ENCODE assay signal across 24 cellular contexts in genomic region chr1:85570446-85571180, GRCh38. TPM values are rescaled to one million over a fixed set of nuclear protein-coding genes. Genes with fewer than 3 reads are reported as not detected.
A peak's percentile ranks its signal among the peaks of the same experiment; 100 is the strongest.
DNase-seq lines count a peak whose midpoint lies in the region; ATAC-seq, FAIRE-seq and TF ChIP-seq lines count a peak whose summit lies in the region.
"Had no signal": no experiment of that assay in that cellular context is flagged by ENCODE, and none has a peak within 500 bp of the region (broad histone marks: within the 10 kb centered on the region; RNA-seq: fewer than 3 reads in every experiment).

No MANE protein-coding gene starts in this region.

- H3K36me3 ChIP-seq in SK-N-SH (replicated peaks in 1 of 2; ENCODE audit: control insufficient read depth in 1 of 2, insufficient read depth in 2 of 2, low read length in 1 of 2) (peaks cover 0 to 26% of the 10 kb centered on the region in 2 experiments), keratinocyte (ENCODE audit: control insufficient read depth in 2 of 2, extremely low read depth in 1 of 2, insufficient read depth in 2 of 2, low read length in 2 of 2) (no peaks in the 10 kb centered on the region), skeletal muscle satellite cell (ENCODE audit: insufficient read depth, low read length) (peaks cover 53% of the 10 kb centered on the region)

- no peak for TF ChIP-seq RAD21 in SK-N-SH (IDR thresholded peaks at IDR 0.05; ENCODE audit: low read length)

- DNase-seq in EL (peak; percentile 55), SK-N-SH (no peak), keratinocyte (ENCODE audit: low read depth, low spot score) (no peak), DMS79 treated with DMSO at 0.1 percent for 48 hours (lab: John Stamatoyannopoulos, UW) (no peak)
- DNase-seq in activated effector memory CD4-positive, alpha-beta T cell treated with Interleukin-2 at 50 U/mL for 16 hours: no peak
- DNase-seq: activated CD4-positive, alpha-beta T cell treated with anti-CD3 and anti-CD28 coated beads for 48 hours; activated CD8-positive, alpha-beta memory T cell treated with anti-CD3 and anti-CD28 coated beads, Interleukin-2, amount 50 U/mL, for 48 hours; activated gamma-delta T cell treated with Interleukin-2 at 50 U/mL for 16 hours; amygdala; cerebellar nuclear complex; glutamatergic neuron; KG1; left ventricle myocardium superior; MV-4-11; NCI-H187; NCI-H2227 treated with DMSO at 0.1 percent for 48 hours; NCI-H774; retina; SHP77 treated with DMSO at 0.1 percent for 48 hours; T-helper 1 cell had no signal

- POLR2A ChIA-PET in SK-N-SH (lab: Yijun Ruan, JAX): no interaction called here

- H3F3A ChIP-seq in SK-N-SH (replicated peaks; ENCODE audit: insufficient read depth): peaks cover 63% of the 10 kb centered on the region

- H3K27ac ChIP-seq in SK-N-SH (ENCODE audit: low read depth in 2 of 2, low read length in 1 of 2) (peak overlapping the region; percentile 53 to 98; a peak in 3 of 4 replicates), keratinocyte (ENCODE audit: control insufficient read depth, insufficient read depth, low read length) (no peak overlapping the region)

- no peak for TF ChIP-seq CTCF in SK-N-SH (IDR thresholded peaks at IDR 0.05)
- TF ChIP-seq CTCF in keratinocyte (optimal IDR thresholded peaks at IDR 0.05 in 1 of 3, IDR thresholded peaks at IDR 0.05 in 1 of 3, conservative IDR thresholded peaks at IDR 0.05 in 1 of 3; ENCODE audit: extremely low read depth in 1 of 3, insufficient read depth in 2 of 3, low read length in 3 of 3): no peak

- H3K79me2 ChIP-seq in SK-N-SH (ENCODE audit: insufficient read depth): peaks cover 97% of the 10 kb centered on the region
- H3K79me2 ChIP-seq in keratinocyte (ENCODE audit: control insufficient read depth, insufficient read depth, low read length): no peaks in the 10 kb centered on the region

- no peaks in the 10 kb centered on the region for H4K20me1 ChIP-seq in SK-N-SH (ENCODE audit: insufficient read depth)
- H4K20me1 ChIP-seq in keratinocyte (ENCODE audit: control insufficient read depth, extremely low read depth, insufficient read depth, low read length): no peaks in the 10 kb centered on the region

- H3K4me1 ChIP-seq in SK-N-SH (ENCODE audit: control insufficient read depth in 1 of 2, insufficient read depth in 2 of 2, low read depth in 1 of 2, low read length in 1 of 2): peaks cover 5 to 50% of the 10 kb centered on the region in 2 experiments
- peaks cover 62% of the 10 kb centered on the region for H3K4me1 ChIP-seq in keratinocyte (ENCODE audit: control insufficient read depth, extremely low read depth, insufficient read depth, low read length)
- peaks cover 82% of the 10 kb centered on the region for H3K4me1 ChIP-seq in skeletal muscle satellite cell (ENCODE audit: control insufficient read depth, insufficient read depth, low read length)

- H3K27me3 ChIP-seq in SK-N-SH (ENCODE audit: insufficient read depth) (no peaks in the 10 kb centered on the region), keratinocyte (ENCODE audit: control insufficient read depth, extremely low read depth, insufficient read depth, low read length) (no peaks in the 10 kb centered on the region), skeletal muscle satellite cell (ENCODE audit: control insufficient read depth, insufficient read depth, low read length) (no peaks in the 10 kb centered on the region)

- dilution Hi-C loops in keratinocyte (cut with MboI; ENCODE audit: extremely low pct_ligation_motif_present, low sequenced_read_pairs): no loop called here

- CTCF ChIA-PET in SK-N-SH (lab: Yijun Ruan, JAX): interaction anchor here (0.6 to 2.5 kb wide), 4 partner anchors 13 to 311 kb away, joined by 3 to 15 read pairs (median 4); partner anchors contain the start of gene C1orf52

- no peaks in the 10 kb centered on the region for H3K9me3 ChIP-seq in SK-N-SH
- no peaks in the 10 kb centered on the region for H3K9me3 ChIP-seq in keratinocyte (ENCODE audit: control insufficient read depth, low read depth, low read length)
- H3K9me3 ChIP-seq in skeletal muscle satellite cell (replicated peaks; ENCODE audit: low read length): no peaks in the 10 kb centered on the region

- FAIRE-seq in keratinocyte (lab: Jason Lieb, UNC): no peak

- 61% methylated on average over 7 of the region's 7 CpGs for WGBS in SK-N-SH (ENCODE audit: low lambda C conversion rate)

- TF ChIP-seq EP300 in SK-N-SH (IDR thresholded peaks at IDR 0.05; ENCODE audit: borderline replicate concordance in 1 of 2, low read depth in 1 of 2, low read length in 1 of 2): no peak

- no peaks in the 10 kb centered on the region for H3K9me1 ChIP-seq in keratinocyte (ENCODE audit: control insufficient read depth, extremely low read depth, insufficient read depth, low read length)

- 0 out of 4 replicates have a peak overlapping the region, but pooled peaks of 1 of the 2 experiments have one; percentile 13 for H3K4me3 ChIP-seq in SK-N-SH (ENCODE audit: low read depth in 2 of 2, low read length in 1 of 2)
- no peak overlapping the region for H3K4me3 ChIP-seq in keratinocyte (ENCODE audit: control insufficient read depth in 2 of 3, extremely low read depth in 1 of 3, insufficient read depth in 2 of 3, low read depth in 1 of 3, low read length in 3 of 3)
- no peak overlapping the region for H3K4me3 ChIP-seq in skeletal muscle satellite cell (ENCODE audit: low read length)

- ATAC-seq in GM18873 (IDR thresholded peaks at IDR 0.05; ENCODE audit: low FRiP score, unreplicated experiment) (no peak), HG02840 (IDR thresholded peaks at IDR 0.05; ENCODE audit: low FRiP score, unreplicated experiment) (no peak)
- ATAC-seq: left ventricle myocardium superior had no signal

- H2AFZ ChIP-seq in SK-N-SH (ENCODE audit: low read depth) (0 out of 2 replicates have a peak overlapping the region, but pooled peaks have one; percentile 23), keratinocyte (ENCODE audit: control insufficient read depth, low read length) (no peak overlapping the region)

- no peaks in the 10 kb centered on the region for H3K9me2 ChIP-seq in SK-N-SH

- H3K4me2 ChIP-seq in SK-N-SH (peak overlapping the region; percentile 69), keratinocyte (ENCODE audit: control insufficient read depth, extremely low read depth, insufficient read depth, low read depth, low read length) (peak overlapping the region; percentile 90), skeletal muscle satellite cell (ENCODE audit: low read length) (peak overlapping the region; percentile 16)

- peak overlapping the region; percentile 61; the same call in 1 of the 2 replicates for H3K9ac ChIP-seq in SK-N-SH
- no peak overlapping the region for H3K9ac ChIP-seq in keratinocyte (ENCODE audit: control insufficient read depth, extremely low read depth, insufficient read depth, low read length)
- H3K9ac ChIP-seq in skeletal muscle satellite cell (ENCODE audit: low read depth, low read length): no peak overlapping the region

TF ChIP-seq in SK-N-SH, 30 proteins besides CTCF, POLR2A, EP300 and RAD21 (continues in another document):
- no peak for TF ChIP-seq IRF3 (IDR thresholded peaks at IDR 0.05; ENCODE audit: low read depth, low read length)
- TF ChIP-seq GATA2 (CRISPR knock-in tag; IDR thresholded peaks at IDR 0.05): no peak
- TF ChIP-seq ZBTB33 (IDR thresholded peaks at IDR 0.05; ENCODE audit: borderline replicate concordance, low read depth): no peak
- no peak for TF ChIP-seq TEAD4 (IDR thresholded peaks at IDR 0.05; ENCODE audit: borderline replicate concordance, insufficient read depth)
- TF ChIP-seq PBX3 (IDR thresholded peaks at IDR 0.05): peak; percentile 46

RNA-seq across cellular contexts. Expression of gene CCN1, which starts 9.9 kb away (rescaled TPM):
- 363 and 543 TPM in 2 replicates for polyA plus RNA-seq in SK-N-SH (2012; rRNA removed)
- polyA plus RNA-seq in SK-N-SH (2012; cell fraction: cytosol; rRNA removed): 493 and 569 TPM in 2 replicates
- 806 and 1,198 TPM in 2 replicates for polyA plus RNA-seq in SK-N-SH (2012; cell fraction: nucleus; rRNA removed)
- polyA plus RNA-seq in keratinocyte: 77.2 to 238 TPM (median 95.2 TPM) in 3 replicates
- 58.9 TPM for polyA plus RNA-seq in keratinocyte (2011; ENCODE audit: low read depth)
- polyA plus RNA-seq in keratinocyte (2011; cell fraction: cytosol; rRNA removed): 74.0 and 77.9 TPM in 2 replicates
- 520 and 553 TPM in 2 replicates for polyA plus RNA-seq in keratinocyte (2011; cell fraction: nucleus; rRNA removed)
- polyA plus RNA-seq in keratinocyte (2012; ENCODE audit: low replicate concordance): 186 and 227 TPM in 2 replicates
- polyA minus RNA-seq in keratinocyte: 54.3 to 160 TPM (median 85.0 TPM) in 3 replicates
- 143 TPM for polyA minus RNA-seq in keratinocyte (2011; cell fraction: cytosol; rRNA and poly(A)+ RNA removed)
- polyA minus RNA-seq in keratinocyte (2011; cell fraction: nucleus; rRNA and poly(A)+ RNA removed): 180 and 278 TPM in 2 replicates
- total RNA-seq in skeletal muscle satellite cell (2012; rRNA removed): 17.5 and 49.4 TPM in 2 replicates
- polyA plus RNA-seq: CD14-positive monocyte had no signal

Comparison
In these comparisons a context has a peak if more than half of its experiments do, and no peak if none do; other contexts are left out.
1. H3K4me2 ChIP-seq: peak in every context shown above with its lines; median percentile 90 in keratinocyte; 69 in SK-N-SH; 16 in skeletal muscle satellite cell.